ENCODE assay signal across 7 cellular contexts in genomic region chr22:21293702-21294101, GRCh38.
DNase-seq lines count a peak whose midpoint lies in the region; ATAC-seq and TF ChIP-seq lines count a peak whose summit lies in the region.
"Not testable (repeated sequence)": the region's sequence is repeated elsewhere in the genome, so short reads cannot be mapped to it uniquely, and the experiment has no call there.

No MANE protein-coding gene starts in this region.

- not testable (repeated sequence) for H3K27ac ChIP-seq in sigmoid colon, upper lobe of right lung

- peak; percentile 4 for DNase-seq in activated CD4-positive, alpha-beta T cell treated with anti-CD3 and anti-CD28 coated beads, Interleukin-2, amount 10 ng/mL, durations not matched to agents 7 days and 5 days
- peak; percentile 3 for DNase-seq in Right ventricle myocardium inferior (ENCODE audit: missing footprints)
- DNase-seq in cardiac septum (ENCODE audit: low spot score), result peak; percentile 72
- DNase-seq in left ventricle myocardium superior, result peak; percentile 11
- peak; percentile 43 for DNase-seq in mesenteric fat pad (ENCODE audit: low spot score)
- DNase-seq in sigmoid colon, result peak; percentile 19
- DNase-seq in upper lobe of right lung, result peak; percentile 40

- not testable (repeated sequence) for H3K4me3 ChIP-seq in sigmoid colon, upper lobe of right lung

- not testable (repeated sequence) for H3K27me3 ChIP-seq in sigmoid colon, upper lobe of right lung

- H3K9me3 ChIP-seq in sigmoid colon, upper lobe of right lung: not testable (repeated sequence)

- TF ChIP-seq POLR2A in sigmoid colon (IDR thresholded peaks at IDR 0.05), result not testable (repeated sequence)

- TF ChIP-seq EP300 in sigmoid colon (IDR thresholded peaks at IDR 0.05), result not testable (repeated sequence)

- no CpG with 5 or more reads among the region's 6 CpGs for whole genome bisulfite sequencing in sigmoid colon, 2 donors

- not testable (repeated sequence) for TF ChIP-seq CTCF in sigmoid colon (IDR thresholded peaks at IDR 0.05); upper lobe of right lung (IDR thresholded peaks at IDR 0.05)

- H3K36me3 Mint-ChIP-seq in activated CD4-positive, alpha-beta T cell treated with anti-CD3 and anti-CD28 coated beads, Interleukin-2, amount 10 ng/mL, durations not matched to agents 7 days and 5 days (ENCODE audit: low read depth), result not testable (repeated sequence)

- H3K4me3 Mint-ChIP-seq in activated CD4-positive, alpha-beta T cell treated with anti-CD3 and anti-CD28 coated beads, Interleukin-2, amount 10 ng/mL, durations not matched to agents 7 days and 5 days, result not testable (repeated sequence)

- H3K4me1 ChIP-seq in sigmoid colon, upper lobe of right lung: not testable (repeated sequence)

- not testable (repeated sequence) for H3K27ac Mint-ChIP-seq in activated CD4-positive, alpha-beta T cell treated with anti-CD3 and anti-CD28 coated beads, Interleukin-2, amount 10 ng/mL, durations not matched to agents 7 days and 5 days

- ATAC-seq in Right ventricle myocardium inferior, left ventricle myocardium superior, upper lobe of right lung: not testable (repeated sequence)

- CTCF ChIA-PET in activated CD4-positive, alpha-beta T cell treated with anti-CD3 and anti-CD28 coated beads, Interleukin-2, amount 10 ng/mL, durations not matched to agents 7 days and 5 days (lab: Charles Lee), result not testable (repeated sequence)

- H3K36me3 ChIP-seq in sigmoid colon, upper lobe of right lung: not testable (repeated sequence)

- H3K9me3 Mint-ChIP-seq in activated CD4-positive, alpha-beta T cell treated with anti-CD3 and anti-CD28 coated beads, Interleukin-2, amount 10 ng/mL, durations not matched to agents 7 days and 5 days, result not testable (repeated sequence)

- H3K4me1 Mint-ChIP-seq in activated CD4-positive, alpha-beta T cell treated with anti-CD3 and anti-CD28 coated beads, Interleukin-2, amount 10 ng/mL, durations not matched to agents 7 days and 5 days, result not testable (repeated sequence)

- POLR2A ChIA-PET in activated CD4-positive, alpha-beta T cell treated with anti-CD3 and anti-CD28 coated beads, Interleukin-2, amount 10 ng/mL, durations not matched to agents 7 days and 5 days (lab: Charles Lee), result not testable (repeated sequence)

- intact Hi-C loops in Right ventricle myocardium inferior (cut with DNase I); cardiac septum (cut with DNase I); left ventricle myocardium superior (cut with micrococcal nuclease); sigmoid colon (cut with DNase I); upper lobe of right lung (cut with DNase I): not testable (repeated sequence)

- not testable (repeated sequence) for H3K27me3 Mint-ChIP-seq in activated CD4-positive, alpha-beta T cell treated with anti-CD3 and anti-CD28 coated beads, Interleukin-2, amount 10 ng/mL, durations not matched to agents 7 days and 5 days

Comparison
In these comparisons a context has a peak if more than half of its experiments do, and no peak if none do; other contexts are left out.
1. DNase-seq: peak in every context shown above with its lines; median percentile 72 in cardiac septum; 43 in mesenteric fat pad; 40 in upper lobe of right lung; 19 in sigmoid colon; 11 in left ventricle myocardium superior; 4 in activated CD4-positive, alpha-beta T cell treated with anti-CD3 and anti-CD28 coated beads, Interleukin-2, amount 10 ng/mL, durations not matched to agents 7 days and 5 days; 3 in Right ventricle myocardium inferior.